8 cellular contexts compared by ENCODE assay signal in the genomic region with DNA sequence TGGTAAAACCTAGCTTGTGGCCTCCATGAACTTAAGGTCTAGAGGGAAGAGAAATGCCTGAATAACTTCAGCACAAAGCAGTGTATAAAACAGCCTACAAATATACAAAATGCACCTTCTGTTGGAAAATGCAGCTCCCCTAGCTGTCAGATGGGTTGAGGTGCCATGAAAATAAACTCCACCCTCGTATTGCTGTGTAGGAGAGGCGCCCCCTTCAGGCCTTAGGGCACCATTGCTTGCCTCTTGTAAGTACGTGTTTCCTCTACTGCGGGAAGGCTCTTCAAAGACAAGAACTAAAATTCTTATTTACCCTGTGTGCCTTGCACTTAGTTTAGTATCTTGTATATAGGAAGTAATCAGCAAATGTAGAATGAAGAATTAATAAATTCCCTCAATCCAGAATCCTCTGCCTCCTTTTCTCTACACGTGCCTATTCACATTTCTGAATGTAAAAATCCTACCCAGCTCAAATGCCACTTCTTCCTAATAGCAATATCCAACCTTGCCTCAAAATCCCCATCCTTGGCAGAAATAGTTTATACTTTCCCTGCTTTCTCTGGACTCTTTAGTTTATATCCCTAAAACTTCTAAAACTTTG.
DNase-seq lines count a peak whose midpoint lies in the region; ATAC-seq, FAIRE-seq and TF ChIP-seq lines count a peak whose summit lies in the region.

No MANE protein-coding gene starts in this region.

- H3K27me3 Mint-ChIP-seq in HFFc6 (ENCODE audit: insufficient read depth) = no peaks in the 10 kb centered on the region; the same call in 1 of the 2 replicates
- no peaks in the 10 kb centered on the region for H3K27me3 Mint-ChIP-seq in activated T-helper 17 cell treated with anti-CD3 and anti-CD28 coated beads, Interleukin-2, amount 50 U/mL, for 72 hours

- no peak for ATAC-seq in activated T-helper 17 cell treated with anti-CD3 and anti-CD28 coated beads, Interleukin-2, amount 50 U/mL, for 72 hours (replicated peaks)
- no peak for ATAC-seq in GM19035 (IDR thresholded peaks at IDR 0.05; ENCODE audit: unreplicated experiment)

- H3K36me3 ChIP-seq in WERI-Rb-1 = no peaks in the 10 kb centered on the region

- no peaks in the 10 kb centered on the region for H3K9me3 Mint-ChIP-seq in HFFc6
- H3K9me3 Mint-ChIP-seq in activated T-helper 17 cell treated with anti-CD3 and anti-CD28 coated beads, Interleukin-2, amount 50 U/mL, for 72 hours = no peaks in the 10 kb centered on the region

- no peaks in the 10 kb centered on the region for H3K36me3 Mint-ChIP-seq in HFFc6 (ENCODE audit: low read depth)
- no peaks in the 10 kb centered on the region for H3K36me3 Mint-ChIP-seq in activated T-helper 17 cell treated with anti-CD3 and anti-CD28 coated beads, Interleukin-2, amount 50 U/mL, for 72 hours (ENCODE audit: low read depth)

- no peak overlapping the region for H3K27ac ChIP-seq in WERI-Rb-1

- FAIRE-seq in G401.6 (lab: Jason Lieb, UNC) = peak; percentile 76

- no peaks in the 10 kb centered on the region for H3K9me3 ChIP-seq in WERI-Rb-1 (ENCODE audit: severe bottlenecking)

- H3K4me3 Mint-ChIP-seq in HFFc6 = no peak overlapping the region
- H3K4me3 Mint-ChIP-seq in activated T-helper 17 cell treated with anti-CD3 and anti-CD28 coated beads, Interleukin-2, amount 50 U/mL, for 72 hours = no peak overlapping the region

- peak; percentile 83 for DNase-seq in A172 (ENCODE audit: low spot score)
- DNase-seq in HFFc6 = peak; percentile 7
- DNase-seq in NCI-H1048 (lab: John Stamatoyannopoulos, UW) = peak; percentile 69
- peak; percentile 78 for DNase-seq in WERI-Rb-1
- peak; percentile 82 for DNase-seq in islet precursor cell

- TF ChIP-seq CTCF in HFFc6 (IDR thresholded peaks at IDR 0.05) (peak; percentile 78), WERI-Rb-1 (IDR thresholded peaks at IDR 0.05; ENCODE audit: low read depth, low read length) (peak; percentile 89)

- H3K4me3 ChIP-seq in WERI-Rb-1 (ENCODE audit: low read depth, low read length) = no peak overlapping the region

- H3K4me1 Mint-ChIP-seq in HFFc6 (ENCODE audit: low read depth) = no peaks in the 10 kb centered on the region
- no peaks in the 10 kb centered on the region for H3K4me1 Mint-ChIP-seq in activated T-helper 17 cell treated with anti-CD3 and anti-CD28 coated beads, Interleukin-2, amount 50 U/mL, for 72 hours

- no peak overlapping the region for H3K27ac Mint-ChIP-seq in HFFc6
- no peak overlapping the region for H3K27ac Mint-ChIP-seq in activated T-helper 17 cell treated with anti-CD3 and anti-CD28 coated beads, Interleukin-2, amount 50 U/mL, for 72 hours

- no peaks in the 10 kb centered on the region for H3K27me3 ChIP-seq in WERI-Rb-1 (ENCODE audit: insufficient read depth, low read depth, severe bottlenecking)

Comparison
In these comparisons a context has a peak if more than half of its experiments do, and no peak if none do; other contexts are left out.
1. DNase-seq: peak in every context shown above with its lines; median percentile 83 in A172; 82 in islet precursor cell; 78 in WERI-Rb-1; 69 in NCI-H1048; 7 in HFFc6.